Comparison of ENCODE assay signal across 10 cellular contexts in the genomic region with DNA sequence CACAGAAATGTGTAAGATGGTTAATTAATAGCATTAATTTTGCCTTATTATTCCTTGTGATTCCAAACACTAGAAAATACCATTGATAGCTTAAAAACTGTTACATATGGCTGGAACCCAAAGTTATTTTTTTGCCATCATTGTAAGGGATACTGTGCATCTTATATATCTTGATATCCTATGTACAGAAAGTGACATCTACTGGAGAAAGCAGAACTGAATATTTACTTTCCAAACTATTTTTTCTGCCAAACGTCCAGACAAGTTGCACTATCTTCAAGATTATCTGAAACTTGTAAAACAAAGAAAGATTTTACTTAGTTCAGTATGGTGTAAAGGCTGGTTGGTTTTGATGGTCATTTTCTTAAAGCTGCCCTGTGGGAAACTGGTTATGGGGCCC. TPM values are rescaled to one million over a fixed set of nuclear protein-coding genes. Genes with fewer than 3 reads are reported as not detected.
A peak's percentile ranks its signal among the peaks of the same experiment; 100 is the strongest.
DNase-seq lines count a peak whose midpoint lies in the region; ATAC-seq and TF ChIP-seq lines count a peak whose summit lies in the region.
"Had no signal": no experiment of that assay in that cellular context is flagged by ENCODE, and none has a peak within 500 bp of the region (broad histone marks: within the 10 kb centered on the region; RNA-seq: fewer than 3 reads in every experiment).

No MANE protein-coding gene starts in this region.

- H3K27me3 Mint-ChIP-seq in naive thymus-derived CD4-positive, alpha-beta T cell: peaks cover 5 to 46% (median 30%) of the 10 kb centered on the region in 5 donors

- DNase-seq in cardiac muscle cell (ENCODE audit: low read depth in 1 of 2, low spot score in 1 of 2): peak in 1 of 2 donors; percentile 67
- no peak for DNase-seq in cardiac septum (ENCODE audit: low spot score)
- no peak for DNase-seq in SK-N-MC (ENCODE audit: low read depth, low spot score)
- peak; percentile 48 for DNase-seq in globus pallidus (ENCODE audit: low spot score)
- DNase-seq in omental fat pad (ENCODE audit: low spot score): no peak
- no peak for DNase-seq in naive thymus-derived CD4-positive, alpha-beta T cell
- no peak for DNase-seq in activated gamma-delta T cell (lab: John Stamatoyannopoulos, UW)
- DNase-seq: CD8-positive, alpha-beta memory T cell; NCI-H2029 had no signal

- CTCF ChIA-PET in naive thymus-derived CD4-positive, alpha-beta T cell (lab: Charles Lee): interaction anchor here (0.6 kb wide), 1 partner anchor 218 kb away, joined by 4 read pairs; no protein-coding TSS in a partner anchor

- no peaks in the 10 kb centered on the region for H3K9me3 Mint-ChIP-seq in naive thymus-derived CD4-positive, alpha-beta T cell
- H3K9me3 Mint-ChIP-seq: CD8-positive, alpha-beta memory T cell had no signal

- POLR2A ChIA-PET in naive thymus-derived CD4-positive, alpha-beta T cell (lab: Charles Lee): no interaction called here

- H3K9ac ChIP-seq in SK-N-MC (ENCODE audit: insufficient read length): peak overlapping the region; percentile 16

- H3K27me3 ChIP-seq in cardiac muscle cell: no peaks in the 10 kb centered on the region
- no peaks in the 10 kb centered on the region for H3K27me3 ChIP-seq in naive thymus-derived CD4-positive, alpha-beta T cell (ENCODE audit: control insufficient read depth in 2 of 2, insufficient read depth in 2 of 2, low read length in 2 of 2)

- H3K36me3 ChIP-seq in cardiac muscle cell (no peaks in the 10 kb centered on the region), SK-N-MC (ENCODE audit: insufficient read depth, low read length) (no peaks in the 10 kb centered on the region)
- no peaks in the 10 kb centered on the region for H3K36me3 ChIP-seq in naive thymus-derived CD4-positive, alpha-beta T cell (ENCODE audit: control insufficient read depth in 2 of 3, insufficient read depth in 3 of 3, low read length in 3 of 3)

- H3K4me3 ChIP-seq in cardiac muscle cell (no peak overlapping the region), SK-N-MC (peak overlapping the region; percentile 53)
- H3K4me3 ChIP-seq in naive thymus-derived CD4-positive, alpha-beta T cell (ENCODE audit: low read length): no peak overlapping the region

- H3K4me1 ChIP-seq in cardiac muscle cell (ENCODE audit: low read depth): peaks cover 40% of the 10 kb centered on the region
- H3K4me1 ChIP-seq in naive thymus-derived CD4-positive, alpha-beta T cell (ENCODE audit: control insufficient read depth in 2 of 2, insufficient read depth in 2 of 2, low read length in 2 of 2): no peaks in the 10 kb centered on the region

- H3K4me1 Mint-ChIP-seq in naive thymus-derived CD4-positive, alpha-beta T cell: peaks cover 0 to 2% (median 0%) of the 10 kb centered on the region in 7 donors
- H3K4me1 Mint-ChIP-seq: CD8-positive, alpha-beta memory T cell had no signal

- H3K9me3 ChIP-seq in cardiac muscle cell (ENCODE audit: low read depth): no peaks in the 10 kb centered on the region
- no peaks in the 10 kb centered on the region for H3K9me3 ChIP-seq in SK-N-MC (ENCODE audit: low read depth, low read length)
- H3K9me3 ChIP-seq in naive thymus-derived CD4-positive, alpha-beta T cell (ENCODE audit: control insufficient read depth in 2 of 3, low read length in 3 of 3): no peaks in the 10 kb centered on the region

- H3K27ac Mint-ChIP-seq in naive thymus-derived CD4-positive, alpha-beta T cell: no peak overlapping the region
- H3K27ac Mint-ChIP-seq: CD8-positive, alpha-beta memory T cell had no signal

- TF ChIP-seq CTCF in cardiac muscle cell (IDR thresholded peaks at IDR 0.05; ENCODE audit: low read depth, low read length): peak; percentile 41
- TF ChIP-seq CTCF in omental fat pad (IDR thresholded peaks at IDR 0.05): no peak

- intact Hi-C loops in cardiac septum (cut with DNase I): loop anchor here (1.0 to 10.0 kb wide), 2 partner anchors 250 to 1619 kb away; no protein-coding TSS in a partner anchor
- intact Hi-C loops in naive thymus-derived CD4-positive, alpha-beta T cell (cut with micrococcal nuclease): loop anchor here in 1 of 2 donors (10.0 kb wide), 1 partner anchor 1379 kb away; no protein-coding TSS in a partner anchor

- H3K4me3 Mint-ChIP-seq in naive thymus-derived CD4-positive, alpha-beta T cell: no peak overlapping the region
- H3K4me3 Mint-ChIP-seq: CD8-positive, alpha-beta memory T cell had no signal

- ATAC-seq in omental fat pad (ENCODE audit: low FRiP score): no peak
- ATAC-seq in GM18909 (IDR thresholded peaks at IDR 0.05; ENCODE audit: poor library complexity, unreplicated experiment): no peak
- ATAC-seq in naive thymus-derived CD4-positive, alpha-beta T cell: no peak

- no peaks in the 10 kb centered on the region for H3K36me3 Mint-ChIP-seq in naive thymus-derived CD4-positive, alpha-beta T cell
- H3K36me3 Mint-ChIP-seq: CD8-positive, alpha-beta memory T cell had no signal

- H3K27ac ChIP-seq in cardiac muscle cell (peak overlapping the region; percentile 31), SK-N-MC (peak overlapping the region; percentile 69)
- H3K27ac ChIP-seq in naive thymus-derived CD4-positive, alpha-beta T cell (ENCODE audit: low read depth, low read length): no peak overlapping the region

RNA-seq across cellular contexts. Expression of a gene that starts 33.3 kb away (rescaled TPM):
- total RNA-seq in cardiac muscle cell: 326 and 432 TPM in 2 replicates
- 224 and 249 TPM in 2 replicates for polyA plus RNA-seq in cardiac muscle cell
- total RNA-seq in cardiac septum: 40.3 TPM
- 10 to 100 TPM; 28.3 to 87.5 (median 42.2) TPM for total RNA-seq in omental fat pad
- under 1 TPM in 2 of 5 experiments, not detected in 3; 0.07 to 0.71 TPM for total RNA-seq in naive thymus-derived CD4-positive, alpha-beta T cell
- not detected for polyA plus RNA-seq in naive thymus-derived CD4-positive, alpha-beta T cell
- total RNA-seq: CD8-positive, alpha-beta memory T cell had no signal
- polyA plus RNA-seq: CD8-positive, alpha-beta memory T cell had no signal

Comparison
In these comparisons a context has a peak if more than half of its experiments do, and no peak if none do; other contexts are left out.
1. RNA of a gene that starts 33.3 kb away (total RNA-seq): 326 to 432 TPM in cardiac muscle cell, 28.3 to 87.5 TPM in omental fat pad and 40.3 TPM in cardiac septum (single experiment); 0.07 to 0.71 TPM in naive thymus-derived CD4-positive, alpha-beta T cell; every median in the first group is over 10 times any median in the second.